1 cellular context compared by ENCODE assay signal in genomic region chr2:218780851-218781690, GRCh38.
TF ChIP-seq lines count a peak whose summit lies in the region.

No MANE protein-coding gene starts in this region.

TF ChIP-seq in IMR-90, 13 proteins besides CTCF, POLR2A, EP300 and RAD21:
- TF ChIP-seq, protein P1, sequence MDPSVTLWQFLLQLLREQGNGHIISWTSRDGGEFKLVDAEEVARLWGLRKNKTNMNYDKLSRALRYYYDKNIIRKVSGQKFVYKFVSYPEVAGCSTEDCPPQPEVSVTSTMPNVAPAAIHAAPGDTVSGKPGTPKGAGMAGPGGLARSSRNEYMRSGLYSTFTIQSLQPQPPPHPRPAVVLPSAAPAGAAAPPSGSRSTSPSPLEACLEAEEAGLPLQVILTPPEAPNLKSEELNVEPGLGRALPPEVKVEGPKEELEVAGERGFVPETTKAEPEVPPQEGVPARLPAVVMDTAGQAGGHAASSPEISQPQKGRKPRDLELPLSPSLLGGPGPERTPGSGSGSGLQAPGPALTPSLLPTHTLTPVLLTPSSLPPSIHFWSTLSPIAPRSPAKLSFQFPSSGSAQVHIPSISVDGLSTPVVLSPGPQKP (IDR thresholded peaks at IDR 0.05; ENCODE audit: borderline replicate concordance, low read depth, low read length) = no peak
- TF ChIP-seq USF2 (IDR thresholded peaks at IDR 0.05; ENCODE audit: low read depth, low read length) = no peak
- no peak for TF ChIP-seq FOS (IDR thresholded peaks at IDR 0.05; ENCODE audit: low read depth, low read length)
- no peak for TF ChIP-seq CHD1 (IDR thresholded peaks at IDR 0.05; ENCODE audit: low read depth, low read length)
- TF ChIP-seq MAZ (IDR thresholded peaks at IDR 0.05; ENCODE audit: borderline replicate concordance, low read depth, low read length) = no peak
- TF ChIP-seq NFE2L2 (IDR thresholded peaks at IDR 0.05; ENCODE audit: low read depth, low read length) = no peak
- no peak for TF ChIP-seq RCOR1 (IDR thresholded peaks at IDR 0.05; ENCODE audit: insufficient replicate concordance, low read length)
- no peak for TF ChIP-seq RFX5 (IDR thresholded peaks at IDR 0.05; ENCODE audit: low read depth, low read length)
- no peak for TF ChIP-seq MAFK (IDR thresholded peaks at IDR 0.05; ENCODE audit: low read depth, low read length)
- no peak for TF ChIP-seq BHLHE40 (IDR thresholded peaks at IDR 0.05; ENCODE audit: low read depth, low read length)
- no peak for TF ChIP-seq CEBPB (IDR thresholded peaks at IDR 0.05; ENCODE audit: low read depth, low read length)
- no peak for TF ChIP-seq MXI1 (IDR thresholded peaks at IDR 0.05; ENCODE audit: borderline replicate concordance, low read depth, low read length)
- TF ChIP-seq SMC3 (IDR thresholded peaks at IDR 0.05; ENCODE audit: low read depth, low read length) = no peak
